In genomic region chr12:120024193-120024592, GRCh38 we compare ENCODE assay signal across 29 cellular contexts. TPM values are rescaled to one million over a fixed set of nuclear protein-coding genes. Genes with fewer than 3 reads are reported as not detected.
"Had no signal": no experiment of that assay in that cellular context is flagged by ENCODE, and none has a peak within 500 bp of the region (broad histone marks: within the 10 kb centered on the region; RNA-seq: fewer than 3 reads in every experiment).

No MANE protein-coding gene starts in this region.

- H3K4me3 ChIP-seq: coronary artery, dorsolateral prefrontal cortex, esophagus squamous epithelium, gastrocnemius medialis, heart right ventricle, left lung, lung had no signal

- H3K4me1 ChIP-seq: esophagus squamous epithelium, gastrocnemius medialis, heart right ventricle, left lung had no signal

- H3K36me3 ChIP-seq: esophagus squamous epithelium, gastrocnemius medialis, heart right ventricle, left lung had no signal

- DNase-seq: dermis blood vessel endothelial cell; dorsolateral prefrontal cortex; effector CD4-positive, alpha-beta T cell; effector memory CD4-positive, alpha-beta T cell; endodermal cell; erythroblast; esophagus squamous epithelium; foreskin fibroblast; foreskin melanocyte; gastrocnemius medialis; glutamatergic neuron; head of caudate nucleus; heart right ventricle; hippocampal formation; left cardiac atrium; left lung; left ventricle myocardium superior; mammary epithelial cell; mesendoderm; midbrain; naive thymus-derived CD4-positive, alpha-beta T cell had no signal

- H3K27me3 ChIP-seq: dorsolateral prefrontal cortex, esophagus squamous epithelium, gastrocnemius medialis, left lung had no signal

- FAIRE-seq: colon, endometrium, islet of Langerhans, keratinocyte had no signal

- H3K27ac ChIP-seq: coronary artery, dorsolateral prefrontal cortex, epithelial cell of prostate, esophagus squamous epithelium, gastrocnemius medialis, heart right ventricle, left lung had no signal

- ATAC-seq: esophagus mucosa; gastrocnemius medialis; heart right ventricle; left cardiac atrium; left lung; left ventricle myocardium superior; naive thymus-derived CD4-positive, alpha-beta T cell had no signal

- H3K9me3 ChIP-seq: esophagus squamous epithelium, gastrocnemius medialis had no signal

RNA-seq across cellular contexts. Expression of gene BICDL1, which starts 35.2 kb away (rescaled TPM):
- total RNA-seq: dermis blood vessel endothelial cell had no signal
